In genomic region chr7:74040791-74041520, GRCh38 we compare ENCODE assay signal across 21 cellular contexts. TPM values are rescaled to one million over a fixed set of nuclear protein-coding genes. Genes with fewer than 3 reads are reported as not detected.
A peak's percentile ranks its signal among the peaks of the same experiment; 100 is the strongest.
DNase-seq lines count a peak whose midpoint lies in the region; ATAC-seq and TF ChIP-seq lines count a peak whose summit lies in the region.
"Had no signal": no experiment of that assay in that cellular context is flagged by ENCODE, and none has a peak within 500 bp of the region (broad histone marks: within the 10 kb centered on the region; RNA-seq: fewer than 3 reads in every experiment).

No MANE protein-coding gene starts in this region.

- H3K27ac Mint-ChIP-seq in T-helper 17 cell, result no peak overlapping the region
- H3K27ac Mint-ChIP-seq: CD4-positive, alpha-beta T cell; GM23338 had no signal

- peak; percentile 15 for DNase-seq in left ventricle myocardium superior
- no peak for DNase-seq in cardiac septum (ENCODE audit: low spot score)
- no peak for DNase-seq in esophagus squamous epithelium (lab: John Stamatoyannopoulos, UW)
- no peak for DNase-seq in substantia nigra (lab: John Stamatoyannopoulos, UW)
- DNase-seq in HEK293T (ENCODE audit: extremely low spot score), result no peak
- no peak for DNase-seq in T-helper 17 cell
- DNase-seq: Caco-2; CD4-positive, alpha-beta T cell; GDM1; KBM-7; MV-4-11; NCI-H187 treated with DMSO at 0.1 percent for 48 hours; NCI-H345; NCI-H524 treated with DMSO at 0.1 percent for 48 hours; PC-3; SJCRH30 had no signal

- no peak for TF ChIP-seq CTCF in esophagus squamous epithelium (IDR thresholded peaks at IDR 0.05)

- H3K4me3 ChIP-seq in esophagus squamous epithelium, result no peak overlapping the region
- H3K4me3 ChIP-seq: GM23338, SJCRH30 had no signal

- POLR2A ChIA-PET in HEK293T (lab: Yijun Ruan, JAX), result no interaction called here

- CTCF ChIA-PET in HEK293T (lab: Yijun Ruan, JAX), result interaction anchor here (1.2 to 1.4 kb wide), 2 partner anchors 14 kb away, joined by 3 to 5 read pairs; no protein-coding TSS in a partner anchor

- H3K27me3 Mint-ChIP-seq in T-helper 17 cell, result peaks cover 25% of the 10 kb centered on the region

- no peak for TF ChIP-seq POLR2A in esophagus squamous epithelium (IDR thresholded peaks at IDR 0.05)

- no peaks in the 10 kb centered on the region for H3K4me1 Mint-ChIP-seq in T-helper 17 cell

- intact Hi-C loops in left ventricle myocardium superior (cut with micrococcal nuclease), result no loop called here
- intact Hi-C loops in cardiac septum (cut with DNase I), result no loop called here
- intact Hi-C loops in esophagus squamous epithelium (cut with DNase I), result no loop called here

- 80 to 89% methylated on average over 2 to 4 of the region's 12 CpGs for WGBS in esophagus squamous epithelium, 2 donors

- H3K4me3 Mint-ChIP-seq in T-helper 17 cell, result no peak overlapping the region
- H3K4me3 Mint-ChIP-seq: CD4-positive, alpha-beta T cell; GM23338 had no signal

- peaks cover 32 to 93% (median 42%) of the 10 kb centered on the region in 3 donors for H3K4me1 ChIP-seq in esophagus squamous epithelium
- H3K4me1 ChIP-seq: Caco-2 had no signal

- H3K36me3 ChIP-seq in esophagus squamous epithelium, result peaks cover 0 to 79% (median 0%) of the 10 kb centered on the region in 3 donors
- H3K36me3 ChIP-seq: BE2C had no signal

- H3K9me3 ChIP-seq in esophagus squamous epithelium (no peaks in the 10 kb centered on the region), T-helper 17 cell (ENCODE audit: control insufficient read depth, low read length, poor library complexity, severe bottlenecking) (no peaks in the 10 kb centered on the region)
- H3K9me3 ChIP-seq: BE2C, Caco-2, SJCRH30 had no signal

- no peak for ATAC-seq in left ventricle myocardium superior
- ATAC-seq in GM18517 (IDR thresholded peaks at IDR 0.05; ENCODE audit: unreplicated experiment), result no peak
- ATAC-seq in T-helper 17 cell, result no peak
- ATAC-seq: GM23338, HCT116, HepG2, PC-3 had no signal

- H3K27me3 ChIP-seq in esophagus squamous epithelium, result no peaks in the 10 kb centered on the region
- H3K27me3 ChIP-seq: BE2C, SJCRH30 had no signal

- H3K36me3 Mint-ChIP-seq in T-helper 17 cell (ENCODE audit: low read depth), result no peaks in the 10 kb centered on the region

- H3K27ac ChIP-seq in esophagus squamous epithelium, result peak overlapping the region in 3 of 4 donors; percentile 39 to 69 (median 67)
- H3K27ac ChIP-seq in substantia nigra (ENCODE audit: low read depth, low read length, poor library complexity, severe bottlenecking), result peak overlapping the region; percentile 29

TF ChIP-seq in HEK293T, 16 proteins besides CTCF, POLR2A, EP300 and RAD21:
- TF ChIP-seq FOXK2 (IDR thresholded peaks at IDR 0.05) (no peak), LEF1 (IDR thresholded peaks at IDR 0.05; ENCODE audit: borderline replicate concordance) (no peak), FOXM1 (IDR thresholded peaks at IDR 0.05; ENCODE audit: borderline replicate concordance) (no peak), ZNF384 (IDR thresholded peaks at IDR 0.05) (no peak), BHLHE40 (IDR thresholded peaks at IDR 0.05; ENCODE audit: borderline replicate concordance) (no peak), FOXA1 (IDR thresholded peaks at IDR 0.05) (no peak), SP1 (IDR thresholded peaks at IDR 0.05) (no peak), TARDBP (IDR thresholded peaks at IDR 0.05) (no peak), CTBP1 (IDR thresholded peaks at IDR 0.05; ENCODE audit: borderline replicate concordance) (no peak), SUZ12 (IDR thresholded peaks at IDR 0.05) (no peak), ELF4 (IDR thresholded peaks at IDR 0.05) (no peak), NFRKB (IDR thresholded peaks at IDR 0.05) (no peak)

RNA-seq across cellular contexts. Expression of gene ELN, which starts 13.0 kb away (rescaled TPM):
- total RNA-seq in left ventricle myocardium superior, result 29.0 TPM
- total RNA-seq in cardiac septum, result 41.2 TPM
- 100 to 1,000 TPM in 1 of 4 donors, 10 to 100 TPM in 2, 1 to 10 TPM in 1; 8.9 to 182 (median 20.3) TPM for total RNA-seq in esophagus squamous epithelium
- not detected for total RNA-seq in T-helper 17 cell
- total RNA-seq: Caco-2; CD4-positive, alpha-beta T cell had no signal

RNA-seq across cellular contexts. Expression of gene LIMK1, which starts 42.6 kb away (rescaled TPM):
- total RNA-seq in left ventricle myocardium superior, result 9.4 TPM
- total RNA-seq in cardiac septum, result 13.6 TPM
- 10 to 100 TPM in 3 of 4 donors, 1 to 10 TPM in 1; 8.0 to 13.2 (median 12.2) TPM for total RNA-seq in esophagus squamous epithelium
- 10 to 100 TPM; 11.7 to 13.2 TPM for total RNA-seq in T-helper 17 cell

Comparison
In these comparisons a context has a peak if more than half of its experiments do, and no peak if none do; other contexts are left out.
1. RNA of gene ELN, which starts 13.0 kb away (total RNA-seq): 41.2 TPM in cardiac septum (single experiment), 29.0 TPM in left ventricle myocardium superior (single experiment) and 8.9 to 182 TPM in esophagus squamous epithelium; not detected in T-helper 17 cell; every median in the first group is over 4 times any median in the second.